Comparison of ENCODE assay signal across 9 cellular contexts in genomic region chr10:72321248-72322029, GRCh38. TPM values are rescaled to one million over a fixed set of nuclear protein-coding genes. Genes with fewer than 3 reads are reported as not detected.
A peak's percentile ranks its signal among the peaks of the same experiment; 100 is the strongest.
DNase-seq lines count a peak whose midpoint lies in the region; ATAC-seq, FAIRE-seq and TF ChIP-seq lines count a peak whose summit lies in the region.
"Had no signal": no experiment of that assay in that cellular context is flagged by ENCODE, and none has a peak within 500 bp of the region (broad histone marks: within the 10 kb centered on the region; RNA-seq: fewer than 3 reads in every experiment).

No MANE protein-coding gene starts in this region.

- peak overlapping the region; percentile 70 for H3K4me3 Mint-ChIP-seq in stimulated activated memory B cell treated with anti-CD40 and anti-IgM and Interleukin-4, amounts not matched to agents 10 μg/mL and 1 μg/mL and 100 μg/mL, for 72 hours

- H3K9me3 Mint-ChIP-seq in stimulated activated memory B cell treated with anti-CD40 and anti-IgM and Interleukin-4, amounts not matched to agents 10 μg/mL and 1 μg/mL and 100 μg/mL, for 72 hours: no peaks in the 10 kb centered on the region

- H3K36me3 Mint-ChIP-seq in stimulated activated memory B cell treated with anti-CD40 and anti-IgM and Interleukin-4, amounts not matched to agents 10 μg/mL and 1 μg/mL and 100 μg/mL, for 72 hours: no peaks in the 10 kb centered on the region

- H3K27ac Mint-ChIP-seq in stimulated activated memory B cell treated with anti-CD40 and anti-IgM and Interleukin-4, amounts not matched to agents 10 μg/mL and 1 μg/mL and 100 μg/mL, for 72 hours: peak overlapping the region; percentile 96

- DNase-seq in DMS53 (lab: John Stamatoyannopoulos, UW) (peak; percentile 53), DMS53 treated with DMSO at 0.1 percent for 48 hours (lab: John Stamatoyannopoulos, UW; ENCODE audit: unreplicated experiment) (no peak), WERI-Rb-1 (peak; percentile 40), right atrium auricular region (ENCODE audit: low spot score) (no peak), dedifferentiated amniotic fluid mesenchymal stem cell (ENCODE audit: extremely low spot score) (no peak), GM19239 (ENCODE audit: insufficient read length, low spot score) (no peak)

- H3K4me3 ChIP-seq in WERI-Rb-1 (ENCODE audit: low read depth, low read length): peak overlapping the region; percentile 13
- no peak overlapping the region for H3K4me3 ChIP-seq in right atrium auricular region

- TF ChIP-seq CTCF in WERI-Rb-1 (IDR thresholded peaks at IDR 0.05; ENCODE audit: low read depth, low read length): no peak
- TF ChIP-seq CTCF in right atrium auricular region (IDR thresholded peaks at IDR 0.05): no peak

- H3K9me3 ChIP-seq in WERI-Rb-1 (ENCODE audit: severe bottlenecking): no peaks in the 10 kb centered on the region
- no peaks in the 10 kb centered on the region for H3K9me3 ChIP-seq in right atrium auricular region

- peaks cover 0 to 77% of the 10 kb centered on the region in 2 donors for H3K4me1 ChIP-seq in right atrium auricular region

- no peak for ATAC-seq in stimulated activated memory B cell treated with anti-CD40 and anti-IgM and Interleukin-4, amounts not matched to agents 10 μg/mL and 1 μg/mL and 100 μg/mL, for 72 hours
- no peak for ATAC-seq in GM19324 (IDR thresholded peaks at IDR 0.05; ENCODE audit: low FRiP score, unreplicated experiment)

- no peaks in the 10 kb centered on the region for H3K27me3 ChIP-seq in WERI-Rb-1 (ENCODE audit: insufficient read depth, low read depth, severe bottlenecking)
- H3K27me3 ChIP-seq in right atrium auricular region: no peaks in the 10 kb centered on the region

- no peak for FAIRE-seq in GM19239 (lab: Jason Lieb, UNC)
- FAIRE-seq: A204.1 had no signal

- H3K27ac ChIP-seq in WERI-Rb-1: peak overlapping the region; percentile 95
- peak overlapping the region; percentile 88 to 93 for H3K27ac ChIP-seq in right atrium auricular region

- peaks cover 79% of the 10 kb centered on the region for H3K4me1 Mint-ChIP-seq in stimulated activated memory B cell treated with anti-CD40 and anti-IgM and Interleukin-4, amounts not matched to agents 10 μg/mL and 1 μg/mL and 100 μg/mL, for 72 hours

- H3K36me3 ChIP-seq in WERI-Rb-1 (no peaks in the 10 kb centered on the region), right atrium auricular region (no peaks in the 10 kb centered on the region)

- no peaks in the 10 kb centered on the region for H3K27me3 Mint-ChIP-seq in stimulated activated memory B cell treated with anti-CD40 and anti-IgM and Interleukin-4, amounts not matched to agents 10 μg/mL and 1 μg/mL and 100 μg/mL, for 72 hours

RNA-seq across cellular contexts. Expression of gene DNAJB12, which starts 33.3 kb away (rescaled TPM):
- 10 to 100 TPM; 24.5 to 36.8 TPM for total RNA-seq in right atrium auricular region

RNA-seq across cellular contexts. Expression of gene DDIT4, which starts 47.7 kb away (rescaled TPM):
- 100 to 1,000 TPM; 100 to 136 TPM for total RNA-seq in right atrium auricular region

Comparison
In these comparisons a context has a peak if more than half of its experiments do, and no peak if none do; other contexts are left out.
1. DNase-seq: peak in DMS53 (single experiment) and WERI-Rb-1 (single experiment); none in DMS53 treated with DMSO at 0.1 percent for 48 hours (single experiment), right atrium auricular region (single experiment), dedifferentiated amniotic fluid mesenchymal stem cell (single experiment) and GM19239 (single experiment).